1 cellular context compared by ENCODE assay signal in genomic region chr10:101818119-101818957, GRCh38.
A peak's percentile ranks its signal among the peaks of the same experiment; 100 is the strongest.
TF ChIP-seq lines count a peak whose summit lies in the region.

Gene OGA (minus strand): TSS chr10:101818444. CDS start chr10:101818022, 422 bp downstream.

TF ChIP-seq in HCT116, 20 proteins besides CTCF, POLR2A, EP300 and RAD21 (continued from another document):
- TF ChIP-seq TCF7L2 (IDR thresholded peaks at IDR 0.05; ENCODE audit: borderline replicate concordance, extremely low read depth, insufficient read depth, insufficient read length): peak; percentile 87
TF ChIP-seq in HCT116: peak in this region for 4.
